Comparison of ENCODE assay signal across 8 cellular contexts in the genomic region with DNA sequence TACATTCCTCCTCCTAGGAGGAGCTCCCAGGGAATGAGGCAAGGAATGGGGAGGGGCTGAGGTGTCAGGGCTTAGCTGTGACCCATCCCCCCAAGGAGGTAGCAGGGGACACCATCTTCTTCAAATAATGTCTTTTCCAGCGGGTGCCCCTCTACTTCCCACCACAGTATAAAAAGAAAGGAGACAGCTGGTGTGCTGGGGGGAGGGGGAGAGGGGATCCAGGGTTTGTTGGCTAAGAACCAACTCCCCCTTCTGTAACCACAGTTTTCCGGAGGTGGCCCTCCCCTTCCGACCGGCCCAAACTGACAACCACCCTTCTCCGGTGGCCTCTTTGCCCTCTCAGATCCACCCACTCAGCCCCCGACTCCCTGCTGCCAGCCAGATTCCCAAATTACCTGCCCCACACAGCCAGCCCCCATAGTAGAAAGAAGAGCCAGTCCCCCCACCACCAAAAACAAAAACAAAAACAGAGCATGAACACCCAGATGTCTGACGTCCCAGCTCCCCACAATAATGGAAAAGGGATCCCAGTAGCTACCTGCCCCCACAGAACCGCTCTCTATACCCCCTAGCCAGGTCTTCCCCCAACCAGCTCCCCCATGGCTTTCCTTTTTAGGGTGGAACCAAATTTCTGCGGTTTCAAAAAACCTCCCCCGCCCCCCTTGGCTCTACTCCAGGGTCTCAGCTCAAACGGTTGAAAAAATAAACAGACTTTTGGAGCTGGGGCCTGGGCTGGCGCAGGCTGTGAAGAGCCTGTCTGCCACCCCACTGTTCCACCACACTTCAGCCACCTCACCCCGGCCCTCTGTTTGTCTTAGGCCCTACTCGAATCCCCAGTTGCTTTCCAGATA. TPM values are rescaled to one million over a fixed set of nuclear protein-coding genes. Genes with fewer than 3 reads are reported as not detected.
A peak's percentile ranks its signal among the peaks of the same experiment; 100 is the strongest.
DNase-seq lines count a peak whose midpoint lies in the region; TF ChIP-seq lines count a peak whose summit lies in the region.

No MANE protein-coding gene starts in this region.

- peaks cover 96% of the 10 kb centered on the region for H3K79me2 ChIP-seq in ACC112 (ENCODE audit: control insufficient read depth, insufficient read depth, low read length, unreplicated experiment)

- no peak overlapping the region for H2AFZ ChIP-seq in ACC112 (ENCODE audit: low read length, unreplicated experiment)

- no peak for TF ChIP-seq EP300 in ovary (IDR thresholded peaks at IDR 0.05)

- no peak for TF ChIP-seq POLR2A in ovary (IDR thresholded peaks at IDR 0.05)

- no peaks in the 10 kb centered on the region for H3K27me3 ChIP-seq in ACC112 (ENCODE audit: insufficient read depth, low read length)
- no peaks in the 10 kb centered on the region for H3K27me3 ChIP-seq in ovary

- 1 to 5% (median 2%) methylated on average over 14 of the region's 14 CpGs for WGBS in ovary, 3 donors
- 3% methylated on average over 14 of the region's 14 CpGs for WGBS in urinary bladder

- TF ChIP-seq CTCF in ovary (IDR thresholded peaks at IDR 0.05) = no peak

- CTCF ChIA-PET in HEK293T (lab: Yijun Ruan, JAX) = interaction anchor here (0.6 to 4.1 kb wide), 8 partner anchors 13 to 1594 kb away, joined by 3 to 39 read pairs (median 4); partner anchors contain the start of gene KHDC4

- H3K9me3 ChIP-seq in ovary = no peaks in the 10 kb centered on the region

- intact Hi-C loops in ovary (cut with DNase I) = loop anchor here (5.0 kb wide), 2 partner anchors 34 to 114 kb away; partner anchors contain the start of gene RXFP4 (in 4 of the 4)

- H3K4me1 ChIP-seq in ACC112 (ENCODE audit: control insufficient read depth, insufficient read depth, low read length, unreplicated experiment) = peaks cover 59% of the 10 kb centered on the region
- H3K4me1 ChIP-seq in ovary (ENCODE audit: insufficient read depth) = peaks cover 35% of the 10 kb centered on the region
- no peaks in the 10 kb centered on the region for H3K4me1 ChIP-seq in urinary bladder (ENCODE audit: insufficient read depth)

- peak; percentile 68 for DNase-seq in HEK293T (ENCODE audit: extremely low spot score)
- DNase-seq in OCI-M2 (lab: John Stamatoyannopoulos, UW; ENCODE audit: unreplicated experiment) = peak; percentile 38
- peak; percentile 60 for DNase-seq in activated T-helper 1 cell treated with Interleukin-2 at 50 U/mL for 16 hours (ENCODE audit: low read depth)
- DNase-seq in fibroblast of the conjunctiva (ENCODE audit: low read depth) = peak; percentile 54
- DNase-seq in ovary = peak; percentile 86 to 91 (median 88)
- DNase-seq in NCI-H510A treated with DMSO at 0.1 percent for 48 hours (lab: John Stamatoyannopoulos, UW) = no peak

- POLR2A ChIA-PET in HEK293T (lab: Yijun Ruan, JAX) = interaction anchor here (0.5 to 7.1 kb wide), 12 partner anchors 8 to 237 kb away, joined by 3 to 79 read pairs (median 4); partner anchors contain the start of genes GON4L, KHDC4, PMF1 and RXFP4

- H3K27ac ChIP-seq in ACC112 (ENCODE audit: low read depth, low read length) (peak overlapping the region; percentile 72), ovary (peak overlapping the region; percentile 75 to 91), urinary bladder (ENCODE audit: low read depth) (peak overlapping the region; percentile 41)

- H3K4me3 ChIP-seq in ACC112 (ENCODE audit: low read depth, low read length) (peak overlapping the region; percentile 82), ovary (peak overlapping the region; percentile 78), urinary bladder (ENCODE audit: low read depth, low read length) (peak overlapping the region; percentile 90)

- H3K36me3 ChIP-seq in ACC112 (ENCODE audit: insufficient read depth, low read length) (0 out of 2 replicates have a peak, but pooled peaks cover 5% of the 10 kb centered on the region), ovary (no peaks in the 10 kb centered on the region), urinary bladder (ENCODE audit: insufficient read depth) (no peaks in the 10 kb centered on the region)

TF ChIP-seq in HEK293T, 16 proteins besides CTCF, POLR2A, EP300 and RAD21:
- TF ChIP-seq HDGF (IDR thresholded peaks at IDR 0.05; ENCODE audit: borderline replicate concordance) = no peak
- no peak for TF ChIP-seq L3MBTL2 (conservative IDR thresholded peaks at IDR 0.05)
- TF ChIP-seq CTBP1 (IDR thresholded peaks at IDR 0.05; ENCODE audit: borderline replicate concordance) = no peak
- TF ChIP-seq ELF4 (IDR thresholded peaks at IDR 0.05) = no peak
- no peak for TF ChIP-seq FOXA1 (IDR thresholded peaks at IDR 0.05)
- no peak for TF ChIP-seq TARDBP (IDR thresholded peaks at IDR 0.05)

RNA-seq across cellular contexts. Expression of gene ARHGEF2, which starts 2.1 kb away (rescaled TPM):
- total RNA-seq in ovary (100 to 1,000 TPM in 1 of 7 donors, 10 to 100 TPM in 6; 41.0 to 221 (median 63.3) TPM), urinary bladder (63.3 TPM)
- polyA plus RNA-seq in ovary (100 to 1,000 TPM in 1 of 2 donors, 10 to 100 TPM in 1; 36.3 to 108 TPM), urinary bladder (40.5 TPM)

RNA-seq across cellular contexts. Expression of gene RXFP4, which starts 34.8 kb away (rescaled TPM):
- total RNA-seq in ovary = not detected
- not detected for polyA plus RNA-seq in ovary
- not detected for total RNA-seq in urinary bladder
- polyA plus RNA-seq in urinary bladder = 0.18 TPM

RNA-seq across cellular contexts. Expression of gene KHDC4, which starts 42.1 kb away (rescaled TPM):
- total RNA-seq in ovary (10 to 100 TPM; 38.1 to 61.1 (median 46.4) TPM), urinary bladder (45.0 TPM)
- polyA plus RNA-seq in ovary (10 to 100 TPM; 35.4 to 47.1 TPM), urinary bladder (24.4 TPM)

RNA-seq across cellular contexts. Expression of gene SSR2, which starts 44.5 kb away (rescaled TPM):
- total RNA-seq in ovary (100 to 1,000 TPM; 261 to 496 (median 272) TPM), urinary bladder (213 TPM)
- polyA plus RNA-seq in ovary (100 to 1,000 TPM; 465 to 601 TPM), urinary bladder (252 TPM)
